In genomic region chr15:98881526-98882517, GRCh38 we compare ENCODE assay signal across 8 cellular contexts.
A peak's percentile ranks its signal among the peaks of the same experiment; 100 is the strongest.
DNase-seq lines count a peak whose midpoint lies in the region; ATAC-seq and TF ChIP-seq lines count a peak whose summit lies in the region.

No MANE protein-coding gene starts in this region.

- H3K4me3 Mint-ChIP-seq in HFFc6, result peak overlapping the region; percentile 29; the same call in 1 of the 2 replicates
- H3K4me3 Mint-ChIP-seq in memory B cell, result no peak overlapping the region

- TF ChIP-seq CTCF in cardiac muscle cell (IDR thresholded peaks at IDR 0.05; ENCODE audit: low read depth, low read length) (peak; percentile 49), right atrium auricular region (IDR thresholded peaks at IDR 0.05) (peak in 1 of 2 donors; percentile 75), HFFc6 (IDR thresholded peaks at IDR 0.05) (peak; percentile 87), mammary epithelial cell (conservative IDR thresholded peaks at IDR 0.05 in 1 of 2, IDR thresholded peaks at IDR 0.05 in 1 of 2; ENCODE audit: extremely low read depth in 1 of 2, insufficient read depth in 1 of 2, low read depth in 1 of 2, low read length in 2 of 2) (peak; percentile 59)

- ATAC-seq in memory B cell (ENCODE audit: low read depth), result peak; percentile 52

- 77% methylated on average over 10 of the region's 14 CpGs for WGBS in mammary epithelial cell (ENCODE audit: low coverage, missing lambda C conversion rate)

- no TSS peak for BruUV-seq in mammary epithelial cell (replicated peaks; lab: Mats Ljungman, UMichigan)

- H3K36me3 Mint-ChIP-seq in HFFc6 (ENCODE audit: low read depth) (no peaks in the 10 kb centered on the region), memory B cell (no peaks in the 10 kb centered on the region)

- DNase-seq in cardiac muscle cell (ENCODE audit: low read depth in 1 of 2, low spot score in 1 of 2) (peak; percentile 48 to 68), right atrium auricular region (ENCODE audit: low spot score) (no peak), HFFc6 (peak; percentile 56), NCI-H82 treated with DMSO at 0.1 percent for 48 hours (lab: John Stamatoyannopoulos, UW; ENCODE audit: unreplicated experiment) (peak; percentile 39), mammary epithelial cell (peak; percentile 42), memory B cell (ENCODE audit: low spot score in 2 of 2) (no peak), islet precursor cell (no peak)
- DNase-seq in stimulated activated CD4-positive, alpha-beta T cell treated with anti-CD3 and anti-CD28 coated beads, Interleukin-2, amount 100 ng/mL, for 48 hours, result no peak

- no peak overlapping the region for H3K27ac ChIP-seq in cardiac muscle cell
- peak overlapping the region in 1 of 2 donors; percentile 70 for H3K27ac ChIP-seq in right atrium auricular region
- no peak overlapping the region for H3K27ac ChIP-seq in mammary epithelial cell (ENCODE audit: insufficient read depth, low read depth, low read length)

- CTCF ChIA-PET in mammary epithelial cell (lab: Charles Lee; ENCODE audit: low non-redundant PET), result interaction anchor here (0.6 to 1.0 kb wide), 4 partner anchors 12 to 370 kb away, joined by 3 to 11 read pairs (median 5); partner anchors contain the start of gene LRRC28

- no peaks in the 10 kb centered on the region for H3K27me3 ChIP-seq in cardiac muscle cell
- no peaks in the 10 kb centered on the region for H3K27me3 ChIP-seq in right atrium auricular region
- no peaks in the 10 kb centered on the region for H3K27me3 ChIP-seq in mammary epithelial cell (ENCODE audit: insufficient read depth, low read length)

- peaks cover 84% of the 10 kb centered on the region for H3K79me2 ChIP-seq in mammary epithelial cell (ENCODE audit: insufficient read depth, low read length)

- H3K27ac Mint-ChIP-seq in HFFc6, result peak overlapping the region; percentile 74; the same call in 1 of the 2 replicates
- no peak overlapping the region for H3K27ac Mint-ChIP-seq in memory B cell

- dilution Hi-C loops in mammary epithelial cell (cut with HindIII; ENCODE audit: low sequenced_read_pairs), result no loop called here

- no peak overlapping the region for H3K4me2 ChIP-seq in mammary epithelial cell (ENCODE audit: insufficient read depth, low read depth, low read length)

- peaks cover 84% of the 10 kb centered on the region for H3K4me1 Mint-ChIP-seq in HFFc6 (ENCODE audit: low read depth)
- peaks cover 10% of the 10 kb centered on the region for H3K4me1 Mint-ChIP-seq in memory B cell

- no peak overlapping the region for H2AFZ ChIP-seq in mammary epithelial cell (ENCODE audit: low read depth, low read length)

- H3K9me3 ChIP-seq in cardiac muscle cell (ENCODE audit: low read depth) (no peaks in the 10 kb centered on the region), right atrium auricular region (no peaks in the 10 kb centered on the region), mammary epithelial cell (replicated peaks; ENCODE audit: insufficient read depth, low read length) (no peaks in the 10 kb centered on the region)

- in situ Hi-C loops in mammary epithelial cell (cut with MboI; ENCODE audit: low sequenced_read_pairs in 2 of 2), result loop anchor here in 1 of 2 donors (25.0 kb wide), 1 partner anchor 180 kb away; no protein-coding TSS in a partner anchor

- intact Hi-C loops in mammary epithelial cell (cut with micrococcal nuclease), result loop anchor here (1.0 kb wide), 1 partner anchor 28 kb away; no protein-coding TSS in a partner anchor

- H3K9ac ChIP-seq in mammary epithelial cell (ENCODE audit: insufficient read depth, low read length), result no peak overlapping the region

- no peaks in the 10 kb centered on the region for H4K20me1 ChIP-seq in mammary epithelial cell (ENCODE audit: insufficient read depth, low read length)

- H3K4me1 ChIP-seq in cardiac muscle cell (ENCODE audit: low read depth) (peaks cover 21% of the 10 kb centered on the region), right atrium auricular region (peaks cover 0 to 55% of the 10 kb centered on the region in 2 donors), mammary epithelial cell (ENCODE audit: insufficient read depth, low read length) (peaks cover 4% of the 10 kb centered on the region)

- H3K36me3 ChIP-seq in cardiac muscle cell (no peaks in the 10 kb centered on the region), right atrium auricular region (no peaks in the 10 kb centered on the region), mammary epithelial cell (ENCODE audit: insufficient read depth, low read length) (no peaks in the 10 kb centered on the region)

- H3K27me3 Mint-ChIP-seq in HFFc6 (ENCODE audit: insufficient read depth) (no peaks in the 10 kb centered on the region), memory B cell (no peaks in the 10 kb centered on the region)

- H3K9me3 Mint-ChIP-seq in HFFc6 (no peaks in the 10 kb centered on the region), memory B cell (no peaks in the 10 kb centered on the region)

- H3K4me3 ChIP-seq in cardiac muscle cell, result no peak overlapping the region
- no peak overlapping the region for H3K4me3 ChIP-seq in right atrium auricular region
- no peak overlapping the region for H3K4me3 ChIP-seq in mammary epithelial cell (replicated peaks in 1 of 3; ENCODE audit: insufficient read depth in 1 of 3, low read depth in 2 of 3, low read length in 3 of 3)

Comparison
In these comparisons a context has a peak if more than half of its experiments do, and no peak if none do; other contexts are left out.
1. DNase-seq: peak in cardiac muscle cell (2 of 2), HFFc6 (single experiment), NCI-H82 treated with DMSO at 0.1 percent for 48 hours (single experiment) and mammary epithelial cell (single experiment); none in right atrium auricular region (single experiment), memory B cell (0 of 2), stimulated activated CD4-positive, alpha-beta T cell treated with anti-CD3 and anti-CD28 coated beads, Interleukin-2, amount 100 ng/mL, for 48 hours (0 of 2) and islet precursor cell (single experiment).